In the genomic region with DNA sequence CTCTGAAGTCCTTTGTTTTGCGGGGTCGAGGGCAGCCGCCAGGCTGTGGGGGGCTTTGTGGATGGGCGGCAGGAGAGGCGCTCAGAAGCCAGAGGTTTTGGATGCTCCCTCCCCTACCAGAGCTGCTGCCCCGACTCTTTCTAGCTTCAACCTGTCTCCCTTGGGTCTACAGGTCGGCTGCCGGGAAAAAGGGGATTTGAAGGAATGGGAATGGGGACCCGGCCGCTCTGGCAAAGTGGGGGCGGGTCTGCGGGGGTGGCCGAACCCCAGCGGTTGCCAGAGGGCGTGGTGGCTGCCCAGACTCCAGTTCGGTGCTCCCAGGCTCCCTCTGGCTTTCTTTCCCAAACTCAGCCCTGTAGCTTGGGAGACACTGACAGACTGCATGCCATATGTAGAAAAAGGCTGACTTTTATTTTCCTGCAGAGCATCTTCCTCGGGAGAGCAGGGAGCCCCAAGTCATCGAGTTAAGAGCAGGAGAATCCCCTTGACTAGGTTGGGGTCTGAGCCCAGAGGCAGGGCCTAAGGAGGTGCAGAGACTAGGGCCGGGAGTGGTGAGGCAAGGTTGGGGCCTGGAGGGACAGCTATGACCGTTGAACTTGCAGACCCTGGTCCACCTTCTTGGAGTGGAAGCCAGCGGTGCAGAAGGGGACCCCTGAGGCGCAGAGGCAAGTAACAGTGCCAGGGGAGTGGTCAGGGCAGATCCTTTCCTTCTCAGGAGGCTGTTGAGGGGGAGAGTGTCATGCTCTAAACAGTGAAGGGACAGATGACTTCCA, we compare ENCODE assay signal across 1 cellular context.
TF ChIP-seq lines count a peak whose summit lies in the region.

No MANE protein-coding gene starts in this region.

TF ChIP-seq in HepG2, 621 proteins besides CTCF, POLR2A, EP300 and RAD21 (continued from another document):
- TF ChIP-seq, protein P1, sequence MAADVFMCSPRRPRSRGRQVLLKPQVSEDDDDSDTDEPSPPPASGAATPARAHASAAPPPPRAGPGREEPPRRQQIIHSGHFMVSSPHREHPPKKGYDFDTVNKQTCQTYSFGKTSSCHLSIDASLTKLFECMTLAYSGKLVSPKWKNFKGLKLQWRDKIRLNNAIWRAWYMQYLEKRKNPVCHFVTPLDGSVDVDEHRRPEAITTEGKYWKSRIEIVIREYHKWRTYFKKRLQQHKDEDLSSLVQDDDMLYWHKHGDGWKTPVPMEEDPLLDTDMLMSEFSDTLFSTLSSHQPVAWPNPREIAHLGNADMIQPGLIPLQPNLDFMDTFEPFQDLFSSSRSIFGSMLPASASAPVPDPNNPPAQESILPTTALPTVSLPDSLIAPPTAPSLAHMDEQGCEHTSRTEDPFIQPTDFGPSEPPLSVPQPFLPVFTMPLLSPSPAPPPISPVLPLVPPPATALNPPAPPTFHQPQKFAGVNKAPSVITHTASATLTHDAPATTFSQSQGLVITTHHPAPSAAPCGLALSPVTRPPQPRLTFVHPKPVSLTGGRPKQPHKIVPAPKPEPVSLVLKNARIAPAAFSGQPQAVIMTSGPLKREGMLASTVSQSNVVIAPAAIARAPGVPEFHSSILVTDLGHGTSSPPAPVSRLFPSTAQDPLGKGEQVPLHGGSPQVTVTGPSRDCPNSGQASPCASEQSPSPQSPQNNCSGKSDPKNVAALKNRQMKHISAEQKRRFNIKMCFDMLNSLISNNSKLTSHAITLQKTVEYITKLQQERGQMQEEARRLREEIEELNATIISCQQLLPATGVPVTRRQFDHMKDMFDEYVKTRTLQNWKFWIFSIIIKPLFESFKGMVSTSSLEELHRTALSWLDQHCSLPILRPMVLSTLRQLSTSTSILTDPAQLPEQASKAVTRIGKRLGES (CRISPR knock-in tag; IDR thresholded peaks at IDR 0.05; ENCODE audit: borderline replicate concordance), result no peak
- TF ChIP-seq ZNF44 (CRISPR knock-in tag; IDR thresholded peaks at IDR 0.05) (0 out of 2 replicates have a peak, but pooled peaks have one; percentile 5), ARID2 (CRISPR knock-in tag; IDR thresholded peaks at IDR 0.05; ENCODE audit: borderline replicate concordance) (no peak), CHD2 (IDR thresholded peaks at IDR 0.05; ENCODE audit: low read depth, low read length) (no peak), CHCHD3 (CRISPR knock-in tag; IDR thresholded peaks at IDR 0.05) (no peak), ZSCAN20 (CRISPR knock-in tag; IDR thresholded peaks at IDR 0.05; ENCODE audit: borderline replicate concordance) (no peak), ZBTB7B (CRISPR knock-in tag; IDR thresholded peaks at IDR 0.05) (peak; percentile 10; the same call in 1 of the 2 replicates), TBP (CRISPR knock-in tag; IDR thresholded peaks at IDR 0.05) (no peak), MXD4 (CRISPR knock-in tag; IDR thresholded peaks at IDR 0.05) (0 out of 2 replicates have a peak, but pooled peaks have one; percentile 12), HES4 (CRISPR knock-in tag; IDR thresholded peaks at IDR 0.05; ENCODE audit: borderline replicate concordance) (0 out of 2 replicates have a peak, but pooled peaks have one; percentile 51)
- TF ChIP-seq, protein P2, sequence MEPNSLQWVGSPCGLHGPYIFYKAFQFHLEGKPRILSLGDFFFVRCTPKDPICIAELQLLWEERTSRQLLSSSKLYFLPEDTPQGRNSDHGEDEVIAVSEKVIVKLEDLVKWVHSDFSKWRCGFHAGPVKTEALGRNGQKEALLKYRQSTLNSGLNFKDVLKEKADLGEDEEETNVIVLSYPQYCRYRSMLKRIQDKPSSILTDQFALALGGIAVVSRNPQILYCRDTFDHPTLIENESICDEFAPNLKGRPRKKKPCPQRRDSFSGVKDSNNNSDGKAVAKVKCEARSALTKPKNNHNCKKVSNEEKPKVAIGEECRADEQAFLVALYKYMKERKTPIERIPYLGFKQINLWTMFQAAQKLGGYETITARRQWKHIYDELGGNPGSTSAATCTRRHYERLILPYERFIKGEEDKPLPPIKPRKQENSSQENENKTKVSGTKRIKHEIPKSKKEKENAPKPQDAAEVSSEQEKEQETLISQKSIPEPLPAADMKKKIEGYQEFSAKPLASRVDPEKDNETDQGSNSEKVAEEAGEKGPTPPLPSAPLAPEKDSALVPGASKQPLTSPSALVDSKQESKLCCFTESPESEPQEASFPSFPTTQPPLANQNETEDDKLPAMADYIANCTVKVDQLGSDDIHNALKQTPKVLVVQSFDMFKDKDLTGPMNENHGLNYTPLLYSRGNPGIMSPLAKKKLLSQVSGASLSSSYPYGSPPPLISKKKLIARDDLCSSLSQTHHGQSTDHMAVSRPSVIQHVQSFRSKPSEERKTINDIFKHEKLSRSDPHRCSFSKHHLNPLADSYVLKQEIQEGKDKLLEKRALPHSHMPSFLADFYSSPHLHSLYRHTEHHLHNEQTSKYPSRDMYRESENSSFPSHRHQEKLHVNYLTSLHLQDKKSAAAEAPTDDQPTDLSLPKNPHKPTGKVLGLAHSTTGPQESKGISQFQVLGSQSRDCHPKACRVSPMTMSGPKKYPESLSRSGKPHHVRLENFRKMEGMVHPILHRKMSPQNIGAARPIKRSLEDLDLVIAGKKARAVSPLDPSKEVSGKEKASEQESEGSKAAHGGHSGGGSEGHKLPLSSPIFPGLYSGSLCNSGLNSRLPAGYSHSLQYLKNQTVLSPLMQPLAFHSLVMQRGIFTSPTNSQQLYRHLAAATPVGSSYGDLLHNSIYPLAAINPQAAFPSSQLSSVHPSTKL (CRISPR knock-in tag; IDR thresholded peaks at IDR 0.05), result 0 out of 2 replicates have a peak, but pooled peaks have one; percentile 2
- TF ChIP-seq, protein P3, sequence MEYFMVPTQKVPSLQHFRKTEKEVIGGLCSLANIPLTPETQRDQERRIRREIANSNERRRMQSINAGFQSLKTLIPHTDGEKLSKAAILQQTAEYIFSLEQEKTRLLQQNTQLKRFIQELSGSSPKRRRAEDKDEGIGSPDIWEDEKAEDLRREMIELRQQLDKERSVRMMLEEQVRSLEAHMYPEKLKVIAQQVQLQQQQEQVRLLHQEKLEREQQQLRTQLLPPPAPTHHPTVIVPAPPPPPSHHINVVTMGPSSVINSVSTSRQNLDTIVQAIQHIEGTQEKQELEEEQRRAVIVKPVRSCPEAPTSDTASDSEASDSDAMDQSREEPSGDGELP (IDR thresholded peaks at IDR 0.05; ENCODE audit: borderline replicate concordance, low read depth), result no peak
- TF ChIP-seq, protein P4, sequence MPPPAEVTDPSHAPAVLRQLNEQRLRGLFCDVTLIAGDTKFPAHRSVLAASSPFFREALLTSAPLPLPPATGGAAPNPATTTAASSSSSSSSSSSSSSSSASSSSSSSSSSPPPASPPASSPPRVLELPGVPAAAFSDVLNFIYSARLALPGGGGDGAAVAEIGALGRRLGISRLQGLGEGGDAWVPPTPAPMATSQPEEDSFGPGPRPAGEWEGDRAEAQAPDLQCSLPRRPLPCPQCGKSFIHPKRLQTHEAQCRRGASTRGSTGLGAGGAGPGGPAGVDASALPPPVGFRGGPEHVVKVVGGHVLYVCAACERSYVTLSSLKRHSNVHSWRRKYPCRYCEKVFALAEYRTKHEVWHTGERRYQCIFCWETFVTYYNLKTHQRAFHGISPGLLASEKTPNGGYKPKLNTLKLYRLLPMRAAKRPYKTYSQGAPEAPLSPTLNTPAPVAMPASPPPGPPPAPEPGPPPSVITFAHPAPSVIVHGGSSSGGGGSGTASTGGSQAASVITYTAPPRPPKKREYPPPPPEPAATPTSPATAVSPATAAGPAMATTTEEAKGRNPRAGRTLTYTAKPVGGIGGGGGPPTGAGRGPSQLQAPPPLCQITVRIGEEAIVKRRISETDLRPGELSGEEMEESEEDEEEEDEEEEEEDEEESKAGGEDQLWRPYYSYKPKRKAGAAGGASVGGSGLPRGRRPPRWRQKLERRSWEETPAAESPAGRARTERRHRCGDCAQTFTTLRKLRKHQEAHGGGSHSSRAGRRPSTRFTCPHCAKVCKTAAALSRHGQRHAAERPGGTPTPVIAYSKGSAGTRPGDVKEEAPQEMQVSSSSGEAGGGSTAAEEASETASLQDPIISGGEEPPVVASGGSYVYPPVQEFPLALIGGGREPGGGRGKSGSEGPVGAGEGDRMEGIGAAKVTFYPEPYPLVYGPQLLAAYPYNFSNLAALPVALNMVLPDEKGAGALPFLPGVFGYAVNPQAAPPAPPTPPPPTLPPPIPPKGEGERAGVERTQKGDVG (CRISPR knock-in tag; IDR thresholded peaks at IDR 0.05; ENCODE audit: borderline replicate concordance), result peak; percentile 17; the same call in 1 of the 2 replicates
- TF ChIP-seq, protein P5, sequence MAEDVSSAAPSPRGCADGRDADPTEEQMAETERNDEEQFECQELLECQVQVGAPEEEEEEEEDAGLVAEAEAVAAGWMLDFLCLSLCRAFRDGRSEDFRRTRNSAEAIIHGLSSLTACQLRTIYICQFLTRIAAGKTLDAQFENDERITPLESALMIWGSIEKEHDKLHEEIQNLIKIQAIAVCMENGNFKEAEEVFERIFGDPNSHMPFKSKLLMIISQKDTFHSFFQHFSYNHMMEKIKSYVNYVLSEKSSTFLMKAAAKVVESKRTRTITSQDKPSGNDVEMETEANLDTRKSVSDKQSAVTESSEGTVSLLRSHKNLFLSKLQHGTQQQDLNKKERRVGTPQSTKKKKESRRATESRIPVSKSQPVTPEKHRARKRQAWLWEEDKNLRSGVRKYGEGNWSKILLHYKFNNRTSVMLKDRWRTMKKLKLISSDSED (CRISPR knock-in tag; IDR thresholded peaks at IDR 0.05), result no peak
